1 cellular context compared by ENCODE assay signal in the genomic region with DNA sequence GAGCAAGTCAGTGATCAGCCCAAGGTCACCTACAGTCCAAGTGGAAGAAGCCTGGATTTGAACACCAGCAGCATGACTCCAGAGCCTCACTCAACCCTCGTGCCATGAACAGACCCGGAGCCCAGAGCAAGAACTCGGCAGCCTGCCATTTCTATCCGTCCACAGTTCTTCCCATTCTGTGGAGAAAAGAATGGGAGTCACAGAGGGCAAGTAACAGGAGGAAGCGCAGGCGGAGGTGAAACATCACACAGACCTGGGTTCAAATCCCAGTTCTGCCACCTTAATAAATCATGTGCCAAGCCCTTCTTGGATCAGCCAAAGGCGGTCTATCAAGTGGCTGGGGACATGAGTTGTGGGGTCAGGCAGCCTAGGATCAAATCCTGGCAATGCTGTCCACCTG.
TF ChIP-seq lines count a peak whose summit lies in the region.

No MANE protein-coding gene starts in this region.

TF ChIP-seq in GM12878, 131 proteins besides CTCF, POLR2A, EP300 and RAD21 (continued from another document):
- TF ChIP-seq MYC (IDR thresholded peaks at IDR 0.05; ENCODE audit: insufficient read depth, insufficient read length, insufficient replicate concordance, low read length, severe bottlenecking) (no peak), SRF (IDR thresholded peaks at IDR 0.05; ENCODE audit: low read depth in 2 of 2, low read length in 2 of 2) (no peak)
